In the genomic region with DNA sequence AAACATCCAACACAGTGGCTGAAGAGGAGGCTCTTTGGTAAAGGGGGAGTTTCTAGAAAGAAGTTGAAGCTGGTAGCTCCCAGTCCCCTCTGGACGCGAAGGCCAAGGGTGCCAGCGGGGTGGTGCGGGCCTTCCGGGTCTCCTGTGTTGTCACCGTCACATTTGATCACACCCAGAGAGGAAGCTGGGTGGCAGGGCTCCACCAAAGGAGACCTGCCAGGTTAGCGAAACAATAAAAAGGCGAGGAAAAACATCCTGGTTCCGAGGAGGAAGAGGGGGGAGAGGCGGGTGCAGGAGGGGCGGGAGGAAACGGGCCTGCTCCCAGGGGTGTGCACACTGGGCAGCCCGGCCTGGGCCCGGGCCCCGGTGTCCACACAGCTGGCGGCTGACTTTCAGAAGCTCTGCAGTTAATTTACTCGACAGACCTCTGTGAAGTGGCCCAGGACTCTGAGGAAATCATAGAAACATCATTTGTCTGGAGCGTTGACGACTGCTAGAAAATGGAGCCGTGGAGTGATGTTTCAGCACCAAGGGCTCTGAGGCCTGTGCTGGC, we compare ENCODE assay signal across 12 cellular contexts. TPM values are rescaled to one million over a fixed set of nuclear protein-coding genes. Genes with fewer than 3 reads are reported as not detected.
DNase-seq lines count a peak whose midpoint lies in the region; ATAC-seq and TF ChIP-seq lines count a peak whose summit lies in the region.
"Had no signal": no experiment of that assay in that cellular context is flagged by ENCODE, and none has a peak within 500 bp of the region (broad histone marks: within the 10 kb centered on the region; RNA-seq: fewer than 3 reads in every experiment).

No MANE protein-coding gene starts in this region.

- TF ChIP-seq POLR2A in adrenal gland (IDR thresholded peaks at IDR 0.05) (no peak), thyroid gland (IDR thresholded peaks at IDR 0.05) (no peak)

- intact Hi-C loops in adrenal gland (cut with DNase I) = no loop called here
- intact Hi-C loops in naive thymus-derived CD4-positive, alpha-beta T cell (cut with micrococcal nuclease) = no loop called here
- intact Hi-C loops in thyroid gland (cut with DNase I) = no loop called here
- intact Hi-C loops in activated naive CD4-positive, alpha-beta T cell treated with anti-CD3 and anti-CD28 coated beads for 36 hours (cut with micrococcal nuclease) = no loop called here

- H3K27ac ChIP-seq in adrenal gland = peak overlapping the region in 4 of 5 donors; percentile 65 to 73 (median 68)
- H3K27ac ChIP-seq in naive thymus-derived CD4-positive, alpha-beta T cell (ENCODE audit: low read depth, low read length) = peak overlapping the region; percentile 7
- peak overlapping the region; percentile 89 to 96 (median 92) for H3K27ac ChIP-seq in thyroid gland

- DNase-seq in adrenal gland (peak in 1 of 7 donors; percentile 22), glutamatergic neuron (no peak), thyroid gland (peak; percentile 52 to 67), RKO (ENCODE audit: low spot score) (no peak)
- no peak for DNase-seq in naive thymus-derived CD4-positive, alpha-beta T cell
- no peak for DNase-seq in activated naive CD4-positive, alpha-beta T cell treated with anti-CD3 and anti-CD28 coated beads for 36 hours
- DNase-seq: NCI-H510A treated with DMSO at 0.1 percent for 48 hours; stimulated activated CD4-positive, alpha-beta T cell treated with anti-CD3 and anti-CD28 coated beads, Interleukin-4, amount 100 ng/mL, for 24 hours had no signal

- peaks cover 4% of the 10 kb centered on the region for H3K36me3 Mint-ChIP-seq in glutamatergic neuron (ENCODE audit: unreplicated experiment)
- H3K36me3 Mint-ChIP-seq in naive thymus-derived CD4-positive, alpha-beta T cell = peaks cover 0 to 33% (median 8%) of the 10 kb centered on the region in 5 donors
- H3K36me3 Mint-ChIP-seq in activated naive CD4-positive, alpha-beta T cell treated with anti-CD3 and anti-CD28 coated beads for 36 hours (ENCODE audit: low read depth) = peaks cover 1% of the 10 kb centered on the region

- H3K36me3 ChIP-seq in adrenal gland (replicated peaks in 1 of 2) = no peaks in the 10 kb centered on the region
- H3K36me3 ChIP-seq in naive thymus-derived CD4-positive, alpha-beta T cell (ENCODE audit: control insufficient read depth in 2 of 3, insufficient read depth in 3 of 3, low read length in 3 of 3) = peaks cover 0 to 5% (median 0%) of the 10 kb centered on the region in 3 experiments
- H3K36me3 ChIP-seq in thyroid gland = no peaks in the 10 kb centered on the region

- no peak for ATAC-seq in naive thymus-derived CD4-positive, alpha-beta T cell
- no peak for ATAC-seq in HG02588 (IDR thresholded peaks at IDR 0.05; ENCODE audit: unreplicated experiment)
- ATAC-seq in HG02798 (IDR thresholded peaks at IDR 0.05; ENCODE audit: poor library complexity, unreplicated experiment) = no peak
- ATAC-seq: activated CD4-positive, CD25-positive, alpha-beta regulatory T cell treated with anti-CD3 and anti-CD28 coated beads, Interleukin-2, amount 50 U/mL, for 24 hours had no signal

- H3K4me1 Mint-ChIP-seq in glutamatergic neuron (ENCODE audit: low read depth, unreplicated experiment) = peaks cover 47% of the 10 kb centered on the region
- H3K4me1 Mint-ChIP-seq in naive thymus-derived CD4-positive, alpha-beta T cell = peaks cover 21 to 55% (median 40%) of the 10 kb centered on the region in 7 donors
- H3K4me1 Mint-ChIP-seq in activated naive CD4-positive, alpha-beta T cell treated with anti-CD3 and anti-CD28 coated beads for 36 hours (ENCODE audit: low read depth) = peaks cover 17% of the 10 kb centered on the region

- peaks cover 6% of the 10 kb centered on the region for H3K9me3 Mint-ChIP-seq in glutamatergic neuron (ENCODE audit: unreplicated experiment)
- peaks cover 0 to 2% (median 0%) of the 10 kb centered on the region in 11 donors for H3K9me3 Mint-ChIP-seq in naive thymus-derived CD4-positive, alpha-beta T cell
- no peaks in the 10 kb centered on the region for H3K9me3 Mint-ChIP-seq in activated naive CD4-positive, alpha-beta T cell treated with anti-CD3 and anti-CD28 coated beads for 36 hours

- no peaks in the 10 kb centered on the region for H3K9me3 ChIP-seq in adrenal gland (replicated peaks in 1 of 3)
- H3K9me3 ChIP-seq in naive thymus-derived CD4-positive, alpha-beta T cell (ENCODE audit: control insufficient read depth in 2 of 3, low read length in 3 of 3) = no peaks in the 10 kb centered on the region
- no peaks in the 10 kb centered on the region for H3K9me3 ChIP-seq in thyroid gland

- peak overlapping the region; percentile 78 for H3K4me3 Mint-ChIP-seq in glutamatergic neuron (ENCODE audit: unreplicated experiment)
- H3K4me3 Mint-ChIP-seq in naive thymus-derived CD4-positive, alpha-beta T cell = no peak overlapping the region
- H3K4me3 Mint-ChIP-seq in activated naive CD4-positive, alpha-beta T cell treated with anti-CD3 and anti-CD28 coated beads for 36 hours = no peak overlapping the region
- H3K4me3 Mint-ChIP-seq: activated T-helper 1 cell treated with anti-CD3 and anti-CD28 coated beads, Interleukin-12 subunit alpha, Interleukin-12 subunit beta, Interleukin-2, Interleukin-4 antibody, amounts not matched to agents 30 ng/mL and 10 ng/mL and 1 ng/mL, durations not matched to agents 14 hours and 24 hours and 36 hours had no signal

- no peak overlapping the region for H3K4me3 ChIP-seq in adrenal gland
- no peak overlapping the region for H3K4me3 ChIP-seq in naive thymus-derived CD4-positive, alpha-beta T cell (ENCODE audit: low read length)
- H3K4me3 ChIP-seq in thyroid gland (replicated peaks in 1 of 3) = no peak overlapping the region

- peaks cover 4% of the 10 kb centered on the region for H3K27me3 Mint-ChIP-seq in glutamatergic neuron (ENCODE audit: unreplicated experiment)
- peaks cover 0 to 2% (median 0%) of the 10 kb centered on the region in 5 donors for H3K27me3 Mint-ChIP-seq in naive thymus-derived CD4-positive, alpha-beta T cell
- H3K27me3 Mint-ChIP-seq in activated naive CD4-positive, alpha-beta T cell treated with anti-CD3 and anti-CD28 coated beads for 36 hours (ENCODE audit: low read depth) = no peaks in the 10 kb centered on the region

- POLR2A ChIA-PET in naive thymus-derived CD4-positive, alpha-beta T cell (lab: Charles Lee) = no interaction called here

- H3K27me3 ChIP-seq in adrenal gland (no peaks in the 10 kb centered on the region), thyroid gland (no peaks in the 10 kb centered on the region)
- no peaks in the 10 kb centered on the region for H3K27me3 ChIP-seq in naive thymus-derived CD4-positive, alpha-beta T cell (ENCODE audit: control insufficient read depth in 2 of 2, insufficient read depth in 2 of 2, low read length in 2 of 2)

- WGBS in adrenal gland, 4 donors = 65 to 83% (median 73%) methylated on average over 20 of the region's 20 CpGs
- WGBS in thyroid gland, 2 donors = 63 to 67% methylated on average over 20 of the region's 20 CpGs

- CTCF ChIA-PET in naive thymus-derived CD4-positive, alpha-beta T cell (lab: Charles Lee) = no interaction called here
- CTCF ChIA-PET in activated naive CD4-positive, alpha-beta T cell treated with anti-CD3 and anti-CD28 coated beads for 36 hours (lab: Charles Lee) = interaction anchor here (0.5 to 1.4 kb wide), 2 partner anchors 283 to 334 kb away, joined by 3 read pairs; no protein-coding TSS in a partner anchor

- no peak overlapping the region for H3K27ac Mint-ChIP-seq in glutamatergic neuron (ENCODE audit: unreplicated experiment)
- peak overlapping the region in 2 of 9 donors; percentile 31 to 81 for H3K27ac Mint-ChIP-seq in naive thymus-derived CD4-positive, alpha-beta T cell
- H3K27ac Mint-ChIP-seq in activated naive CD4-positive, alpha-beta T cell treated with anti-CD3 and anti-CD28 coated beads for 36 hours = no peak overlapping the region
- H3K27ac Mint-ChIP-seq: activated T-helper 1 cell treated with anti-CD3 and anti-CD28 coated beads, Interleukin-12 subunit alpha, Interleukin-12 subunit beta, Interleukin-2, Interleukin-4 antibody, amounts not matched to agents 30 ng/mL and 10 ng/mL and 1 ng/mL, durations not matched to agents 14 hours and 24 hours and 36 hours had no signal

- H3K4me1 ChIP-seq in adrenal gland (replicated peaks in 1 of 2) (peaks cover 17 to 50% of the 10 kb centered on the region in 2 donors), thyroid gland (peaks cover 72 to 93% of the 10 kb centered on the region in 2 donors)
- peaks cover 0 to 7% of the 10 kb centered on the region in 2 donors for H3K4me1 ChIP-seq in naive thymus-derived CD4-positive, alpha-beta T cell (ENCODE audit: control insufficient read depth in 2 of 2, insufficient read depth in 2 of 2, low read length in 2 of 2)

- TF ChIP-seq CTCF in adrenal gland (IDR thresholded peaks at IDR 0.05) (no peak), glutamatergic neuron (IDR thresholded peaks at IDR 0.05; ENCODE audit: partially characterized antibody, unreplicated experiment) (no peak), thyroid gland (IDR thresholded peaks at IDR 0.05) (no peak)

RNA-seq across cellular contexts. Expression of a gene that starts 12.1 kb away (rescaled TPM):
- total RNA-seq in adrenal gland (100 to 1,000 TPM in 1 of 8 donors, 10 to 100 TPM in 7; 32.0 to 107 (median 45.8) TPM), glutamatergic neuron (ENCODE audit: unreplicated experiment) (32.7 TPM), thyroid gland (100 to 1,000 TPM in 3 of 4 donors, 10 to 100 TPM in 1; 91.4 to 266 (median 199) TPM)
- polyA plus RNA-seq in adrenal gland = 10 to 100 TPM in 1 of 3 donors, 1 to 10 TPM in 2; 6.2 to 29.0 (median 8.4) TPM
- total RNA-seq in naive thymus-derived CD4-positive, alpha-beta T cell = 10 to 100 TPM; 16.9 to 45.4 (median 20.0) TPM
- 1 to 10 TPM; 2.1 to 5.4 TPM for polyA plus RNA-seq in naive thymus-derived CD4-positive, alpha-beta T cell
- 1 to 10 TPM; 5.8 TPM for total RNA-seq in activated naive CD4-positive, alpha-beta T cell treated with anti-CD3 and anti-CD28 coated beads for 36 hours

Comparison
In these comparisons a context has a peak if more than half of its experiments do, and no peak if none do; other contexts are left out.
1. DNase-seq: peak in thyroid gland (2 of 2); none in glutamatergic neuron (single experiment), naive thymus-derived CD4-positive, alpha-beta T cell (0 of 9), RKO (single experiment) and activated naive CD4-positive, alpha-beta T cell treated with anti-CD3 and anti-CD28 coated beads for 36 hours (single experiment).
2. H3K27ac ChIP-seq: peak in every context shown above with its lines; median percentile 92 in thyroid gland; 68 in adrenal gland; 7 in naive thymus-derived CD4-positive, alpha-beta T cell.